Comparison of ENCODE assay signal across 28 cellular contexts in genomic region chr5:98110791-98111190, GRCh38.
A peak's percentile ranks its signal among the peaks of the same experiment; 100 is the strongest.
DNase-seq lines count a peak whose midpoint lies in the region; ATAC-seq and TF ChIP-seq lines count a peak whose summit lies in the region.
"Had no signal": no experiment of that assay in that cellular context is flagged by ENCODE, and none has a peak within 500 bp of the region (broad histone marks: within the 10 kb centered on the region; RNA-seq: fewer than 3 reads in every experiment).

No MANE protein-coding gene starts in this region.

- no peaks in the 10 kb centered on the region for H3K79me2 ChIP-seq in SK-N-SH (ENCODE audit: insufficient read depth)

- H3K36me3 ChIP-seq in SK-N-SH (replicated peaks in 1 of 2; ENCODE audit: control insufficient read depth in 1 of 2, insufficient read depth in 2 of 2, low read length in 1 of 2) = no peaks in the 10 kb centered on the region
- H3K36me3 ChIP-seq in aorta (ENCODE audit: control insufficient read depth in 1 of 2, insufficient read depth in 2 of 2, low read length in 1 of 2) = no peaks in the 10 kb centered on the region
- H3K36me3 ChIP-seq in esophagus squamous epithelium = no peaks in the 10 kb centered on the region
- H3K36me3 ChIP-seq: adrenal gland had no signal

- peak overlapping the region; percentile 47; the same call in 1 of the 2 replicates for H2AFZ ChIP-seq in SK-N-SH (ENCODE audit: low read depth)

- TF ChIP-seq CTCF in HFFc6 (IDR thresholded peaks at IDR 0.05) = no peak
- no peak for TF ChIP-seq CTCF in SK-N-SH (IDR thresholded peaks at IDR 0.05)
- no peak for TF ChIP-seq CTCF in foreskin keratinocyte (conservative IDR thresholded peaks at IDR 0.05)
- no peak for TF ChIP-seq CTCF in esophagus squamous epithelium (IDR thresholded peaks at IDR 0.05)

- no peaks in the 10 kb centered on the region for H3K9me3 ChIP-seq in SK-N-SH
- H3K9me3 ChIP-seq in aorta (ENCODE audit: control insufficient read depth, low read length) = no peaks in the 10 kb centered on the region
- H3K9me3 ChIP-seq in esophagus squamous epithelium = no peaks in the 10 kb centered on the region
- H3K9me3 ChIP-seq: adrenal gland had no signal

- CTCF ChIA-PET in SK-N-SH (lab: Yijun Ruan, JAX) = interaction anchor here (0.6 to 1.4 kb wide), 3 partner anchors 448 to 1321 kb away, joined by 3 to 6 read pairs (median 4); no protein-coding TSS in a partner anchor

- H3K27me3 Mint-ChIP-seq in HFFc6 (ENCODE audit: insufficient read depth) = peaks cover 2% of the 10 kb centered on the region; the same call in 1 of the 2 replicates
- H3K27me3 Mint-ChIP-seq: CD4-positive, CD25-positive, alpha-beta regulatory T cell; natural killer cell treated with Interleukin-12 subunit alpha and Interleukin-12 subunit beta and Interleukin-15 and Interleukin-18, amount 100 ng/mL, for 72 hours; type B pancreatic cell had no signal

- H3K4me1 ChIP-seq in SK-N-SH (ENCODE audit: control insufficient read depth in 1 of 2, insufficient read depth in 2 of 2, low read depth in 1 of 2, low read length in 1 of 2) = peaks cover 9 to 38% of the 10 kb centered on the region in 2 experiments; a peak in 3 of 4 replicates
- peaks cover 46% of the 10 kb centered on the region for H3K4me1 ChIP-seq in foreskin keratinocyte
- H3K4me1 ChIP-seq in aorta (ENCODE audit: control insufficient read depth in 1 of 2, insufficient read depth in 2 of 2, low read length in 2 of 2) = no peaks in the 10 kb centered on the region
- H3K4me1 ChIP-seq in esophagus squamous epithelium = no peaks in the 10 kb centered on the region
- H3K4me1 ChIP-seq: adrenal gland had no signal

- DNase-seq in A172 (ENCODE audit: low spot score) (peak; percentile 16), HFFc6 (no peak), SK-N-SH (no peak), foreskin keratinocyte (peak; percentile 63 to 86), aorta (no peak), esophagus squamous epithelium (lab: John Stamatoyannopoulos, UW) (no peak), midbrain (lab: John Stamatoyannopoulos, UW) (no peak)
- DNase-seq: activated CD4-positive, alpha-beta T cell treated with anti-CD3 and anti-CD28 coated beads, Interleukin-2, amount 50 U/mL, for 4 hours; activated naive CD4-positive, alpha-beta T cell treated with Interleukin-2 at 50 U/mL for 16 hours; adrenal gland; Calu3; CD4-positive, CD25-positive, alpha-beta regulatory T cell; DMS79 treated with DMSO at 0.1 percent for 48 hours; dorsolateral prefrontal cortex; hypothalamus; left cardiac atrium; NCI-H1436; NCI-H345; occipital lobe; stimulated activated naive CD4-positive, alpha-beta T cell had no signal

- TF ChIP-seq RAD21 in SK-N-SH (IDR thresholded peaks at IDR 0.05; ENCODE audit: low read length) = no peak

- no peaks in the 10 kb centered on the region for H4K20me1 ChIP-seq in SK-N-SH (ENCODE audit: insufficient read depth)

- H3K9ac ChIP-seq in SK-N-SH = peak overlapping the region; percentile 85; the same call in 1 of the 2 replicates

- H3K27me3 ChIP-seq in SK-N-SH (ENCODE audit: insufficient read depth) = no peaks in the 10 kb centered on the region
- no peaks in the 10 kb centered on the region for H3K27me3 ChIP-seq in foreskin keratinocyte
- peaks cover 0 to 2% of the 10 kb centered on the region in 2 donors for H3K27me3 ChIP-seq in aorta (ENCODE audit: control insufficient read depth in 1 of 2, insufficient read depth in 2 of 2, low read length in 1 of 2)
- no peaks in the 10 kb centered on the region for H3K27me3 ChIP-seq in esophagus squamous epithelium
- H3K27me3 ChIP-seq: adrenal gland had no signal

- no peaks in the 10 kb centered on the region for H3K9me3 Mint-ChIP-seq in HFFc6
- H3K9me3 Mint-ChIP-seq: T-helper 1 cell treated with Interleukin-12 subunit alpha and Interleukin-12 subunit beta and Interleukin-4 antibody, amounts not matched to agents 30 μg/mL and 1 μg/mL, for 36 hours; type B pancreatic cell had no signal

- peaks cover 35% of the 10 kb centered on the region for H3F3A ChIP-seq in SK-N-SH (replicated peaks; ENCODE audit: insufficient read depth)

- H3K4me3 Mint-ChIP-seq in HFFc6 = peak overlapping the region; percentile 88; the same call in 1 of the 2 replicates
- H3K4me3 Mint-ChIP-seq: brain; CD4-positive, CD25-positive, alpha-beta regulatory T cell; natural killer cell treated with Interleukin-12 subunit alpha and Interleukin-12 subunit beta and Interleukin-15 and Interleukin-18, amount 100 ng/mL, for 72 hours; T-helper 1 cell treated with Interleukin-12 subunit alpha and Interleukin-12 subunit beta and Interleukin-4 antibody, amounts not matched to agents 30 μg/mL and 1 μg/mL, for 36 hours; type B pancreatic cell had no signal

- H3K4me2 ChIP-seq in SK-N-SH = peak overlapping the region; percentile 72

- peaks cover 16% of the 10 kb centered on the region for H3K36me3 Mint-ChIP-seq in HFFc6 (ENCODE audit: low read depth)
- H3K36me3 Mint-ChIP-seq: brain; CD4-positive, CD25-positive, alpha-beta regulatory T cell; natural killer cell treated with Interleukin-12 subunit alpha and Interleukin-12 subunit beta and Interleukin-15 and Interleukin-18, amount 100 ng/mL, for 72 hours; type B pancreatic cell had no signal

- no peak overlapping the region for H3K4me3 ChIP-seq in SK-N-SH (ENCODE audit: low read depth in 2 of 2, low read length in 1 of 2)
- no peak overlapping the region for H3K4me3 ChIP-seq in aorta (ENCODE audit: low read length in 2 of 2)
- H3K4me3 ChIP-seq in esophagus squamous epithelium = no peak overlapping the region
- H3K4me3 ChIP-seq: adrenal gland, dorsolateral prefrontal cortex, lung, SK-N-MC had no signal

- no peak for ATAC-seq in foreskin keratinocyte
- no peak for ATAC-seq in aorta (ENCODE audit: low FRiP score)
- ATAC-seq in HG03442 (IDR thresholded peaks at IDR 0.05; ENCODE audit: unreplicated experiment) = no peak
- ATAC-seq: left cardiac atrium; natural killer cell treated with Interleukin-12 subunit alpha and Interleukin-12 subunit beta and Interleukin-15 and Interleukin-18, amount 100 ng/mL, for 72 hours had no signal

- peak overlapping the region; percentile 93 for H3K27ac Mint-ChIP-seq in HFFc6
- H3K27ac Mint-ChIP-seq: CD4-positive, CD25-positive, alpha-beta regulatory T cell; natural killer cell treated with Interleukin-12 subunit alpha and Interleukin-12 subunit beta and Interleukin-15 and Interleukin-18, amount 100 ng/mL, for 72 hours; T-helper 1 cell treated with Interleukin-12 subunit alpha and Interleukin-12 subunit beta and Interleukin-4 antibody, amounts not matched to agents 30 μg/mL and 1 μg/mL, for 36 hours; type B pancreatic cell had no signal

- no peak for TF ChIP-seq EP300 in SK-N-SH (IDR thresholded peaks at IDR 0.05; ENCODE audit: borderline replicate concordance in 1 of 2, low read depth in 1 of 2, low read length in 1 of 2)

- intact Hi-C loops in aorta (cut with DNase I) (no loop called here), esophagus squamous epithelium (cut with DNase I) (no loop called here)

- TF ChIP-seq POLR2A in esophagus squamous epithelium (IDR thresholded peaks at IDR 0.05) = no peak

- 36% methylated on average over 4 of the region's 4 CpGs for WGBS in SK-N-SH (ENCODE audit: low lambda C conversion rate)
- WGBS in aorta, 2 donors = 65 to 80% methylated on average over 4 of the region's 4 CpGs
- 55 to 68% methylated on average over 3 of the region's 4 CpGs for WGBS in esophagus squamous epithelium, 2 donors

- H3K27ac ChIP-seq in SK-N-SH (ENCODE audit: low read depth in 2 of 2, low read length in 1 of 2) (peak overlapping the region; percentile 34 to 100; a peak in 3 of 4 replicates), foreskin keratinocyte (peak overlapping the region; percentile 86), aorta (ENCODE audit: low read depth in 1 of 2, low read length in 2 of 2) (no peak overlapping the region), esophagus squamous epithelium (no peak overlapping the region)
- H3K27ac ChIP-seq: adrenal gland, dorsolateral prefrontal cortex, HL-60, SK-N-MC had no signal

- POLR2A ChIA-PET in SK-N-SH (lab: Yijun Ruan, JAX) = no interaction called here

- no peaks in the 10 kb centered on the region for H3K9me2 ChIP-seq in SK-N-SH

- H3K4me1 Mint-ChIP-seq in HFFc6 (ENCODE audit: low read depth) = peaks cover 60% of the 10 kb centered on the region
- H3K4me1 Mint-ChIP-seq: CD4-positive, CD25-positive, alpha-beta regulatory T cell had no signal

TF ChIP-seq in SK-N-SH, 30 proteins besides CTCF, POLR2A, EP300 and RAD21:
- TF ChIP-seq PBX3 (IDR thresholded peaks at IDR 0.05) = no peak
- TF ChIP-seq, protein P1, sequence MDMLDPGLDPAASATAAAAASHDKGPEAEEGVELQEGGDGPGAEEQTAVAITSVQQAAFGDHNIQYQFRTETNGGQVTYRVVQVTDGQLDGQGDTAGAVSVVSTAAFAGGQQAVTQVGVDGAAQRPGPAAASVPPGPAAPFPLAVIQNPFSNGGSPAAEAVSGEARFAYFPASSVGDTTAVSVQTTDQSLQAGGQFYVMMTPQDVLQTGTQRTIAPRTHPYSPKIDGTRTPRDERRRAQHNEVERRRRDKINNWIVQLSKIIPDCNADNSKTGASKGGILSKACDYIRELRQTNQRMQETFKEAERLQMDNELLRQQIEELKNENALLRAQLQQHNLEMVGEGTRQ (IDR thresholded peaks at IDR 0.05; ENCODE audit: borderline replicate concordance, low read depth, low read length) = no peak
- TF ChIP-seq RXRA (IDR thresholded peaks at IDR 0.05; ENCODE audit: borderline replicate concordance, low read depth) = no peak
- TF ChIP-seq NRF1 (IDR thresholded peaks at IDR 0.05; ENCODE audit: low read depth, low read length) = no peak
- no peak for TF ChIP-seq RCOR1 (IDR thresholded peaks at IDR 0.05; ENCODE audit: low read length)
TF ChIP-seq in SK-N-SH: peak in this region for 0.

Comparison
In these comparisons a context has a peak if more than half of its experiments do, and no peak if none do; other contexts are left out.
1. DNase-seq: peak in A172 (single experiment) and foreskin keratinocyte (2 of 2); none in HFFc6 (single experiment), SK-N-SH (single experiment), aorta (0 of 2), esophagus squamous epithelium (single experiment) and midbrain (single experiment).
2. H3K27ac ChIP-seq: peak in SK-N-SH (2 of 2) and foreskin keratinocyte (single experiment); none in aorta (0 of 2) and esophagus squamous epithelium (0 of 4).